Comparison of ENCODE assay signal across 8 cellular contexts in the genomic region with DNA sequence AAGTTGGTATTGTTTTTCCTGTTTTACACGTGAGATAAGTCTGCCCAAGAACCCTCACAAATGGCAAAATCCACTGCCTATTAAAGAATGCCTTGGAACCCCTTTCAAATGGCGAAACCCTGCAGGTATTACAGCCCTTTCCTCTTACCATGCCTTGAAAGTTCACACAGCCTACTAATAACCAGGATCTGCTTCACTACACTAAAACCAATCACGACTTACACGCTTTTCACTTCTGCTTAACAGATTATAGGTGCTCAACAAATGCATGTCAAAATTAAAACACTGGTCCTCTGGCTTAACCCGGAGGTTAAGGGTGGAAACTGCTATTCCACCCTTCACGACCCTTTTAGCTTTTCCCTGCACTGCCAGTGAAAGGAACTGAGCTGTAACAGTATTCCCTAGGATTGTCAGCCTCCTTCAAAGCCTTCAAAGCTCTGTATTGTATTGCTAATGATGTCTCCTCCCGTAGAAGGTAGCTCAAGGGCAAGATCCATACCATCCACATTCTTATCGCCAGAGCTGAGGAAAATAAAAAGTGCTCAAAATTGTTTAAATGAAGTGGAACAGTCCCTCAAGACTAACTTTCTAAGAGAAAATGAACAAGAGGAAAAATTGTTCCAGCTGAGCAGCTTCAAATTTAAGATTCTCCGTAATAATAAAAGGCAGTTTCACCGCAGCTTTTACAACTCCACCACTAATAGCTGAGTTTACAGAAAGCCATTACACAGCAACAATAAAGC. TPM values are rescaled to one million over a fixed set of nuclear protein-coding genes. Genes with fewer than 3 reads are reported as not detected.
DNase-seq lines count a peak whose midpoint lies in the region; ATAC-seq and TF ChIP-seq lines count a peak whose summit lies in the region.

No MANE protein-coding gene starts in this region.

- H3K4me3 Mint-ChIP-seq in GM23338: peak overlapping the region; percentile 98
- peak overlapping the region; percentile 97 for H3K4me3 Mint-ChIP-seq in activated T-helper 1 cell treated with anti-CD3 and anti-CD28 coated beads, Interleukin-12 subunit alpha, Interleukin-12 subunit beta, Interleukin-2, Interleukin-4 antibody, amounts not matched to agents 30 ng/mL and 10 ng/mL and 1 ng/mL, durations not matched to agents 14 hours and 24 hours and 36 hours

- H3K79me2 ChIP-seq in GM23338 (replicated peaks; ENCODE audit: insufficient read depth): peaks cover 49% of the 10 kb centered on the region

- intact Hi-C loops in activated T-helper 1 cell treated with anti-CD3 and anti-CD28 coated beads, Interleukin-12 subunit alpha, Interleukin-12 subunit beta, Interleukin-2, Interleukin-4 antibody, amounts not matched to agents 30 ng/mL and 10 ng/mL and 1 ng/mL, durations not matched to agents 14 hours and 24 hours and 36 hours (cut with micrococcal nuclease): loop anchor here (2.0 to 10.0 kb wide), 2 partner anchors 260 to 754 kb away; a partner anchor contains a TSS

- TF ChIP-seq CTCF in AG09309 (IDR thresholded peaks at IDR 0.05; ENCODE audit: control insufficient read depth, insufficient read depth, low read depth, low read length, missing control alignments) (no peak), GM23338 (conservative IDR thresholded peaks at IDR 0.05; ENCODE audit: low read depth in 2 of 2) (no peak)

- H3K4me2 ChIP-seq in GM23338: peak overlapping the region; percentile 81

- H3K4me3 ChIP-seq in AG09309 (ENCODE audit: control insufficient read depth, low read depth, low read length): peak overlapping the region; percentile 76
- H3K4me3 ChIP-seq in GM23338: peak overlapping the region; percentile 79
- peak overlapping the region; percentile 98 for H3K4me3 ChIP-seq in iPS-11a (ENCODE audit: low read depth, low read length)
- peak overlapping the region; percentile 93 to 94 (median 94) for H3K4me3 ChIP-seq in skeletal muscle tissue (ENCODE audit: low read length in 3 of 3)

- H3K27me3 ChIP-seq in GM23338 (ENCODE audit: insufficient read depth) (no peaks in the 10 kb centered on the region), skeletal muscle tissue (ENCODE audit: control insufficient read depth in 3 of 3, insufficient read depth in 3 of 3, low read length in 3 of 3) (no peaks in the 10 kb centered on the region)

- peaks cover 11% of the 10 kb centered on the region for H3K9me3 Mint-ChIP-seq in GM23338
- H3K9me3 Mint-ChIP-seq in activated T-helper 1 cell treated with anti-CD3 and anti-CD28 coated beads, Interleukin-12 subunit alpha, Interleukin-12 subunit beta, Interleukin-2, Interleukin-4 antibody, amounts not matched to agents 30 ng/mL and 10 ng/mL and 1 ng/mL, durations not matched to agents 14 hours and 24 hours and 36 hours: peaks cover 3% of the 10 kb centered on the region

- ATAC-seq in GM23338: peak; percentile 94
- ATAC-seq in HG03139 (IDR thresholded peaks at IDR 0.05; ENCODE audit: unreplicated experiment): no peak
- ATAC-seq in HG02759 (IDR thresholded peaks at IDR 0.05; ENCODE audit: unreplicated experiment): no peak

- H3K4me1 Mint-ChIP-seq in GM23338: peaks cover 25% of the 10 kb centered on the region
- peaks cover 56% of the 10 kb centered on the region for H3K4me1 Mint-ChIP-seq in activated T-helper 1 cell treated with anti-CD3 and anti-CD28 coated beads, Interleukin-12 subunit alpha, Interleukin-12 subunit beta, Interleukin-2, Interleukin-4 antibody, amounts not matched to agents 30 ng/mL and 10 ng/mL and 1 ng/mL, durations not matched to agents 14 hours and 24 hours and 36 hours (ENCODE audit: low read depth)

- 0 out of 2 replicates have a peak, but pooled peaks cover 3% of the 10 kb centered on the region for H3K9me2 ChIP-seq in GM23338 (ENCODE audit: insufficient read depth)

- H3F3A ChIP-seq in GM23338 (replicated peaks; ENCODE audit: low read depth): no peaks in the 10 kb centered on the region

- H4K20me1 ChIP-seq in GM23338 (replicated peaks; ENCODE audit: insufficient read depth): peaks cover 29% of the 10 kb centered on the region

- peak overlapping the region; percentile 56; the same call in 1 of the 2 replicates for H2AFZ ChIP-seq in GM23338

- H3K4me1 ChIP-seq in GM23338 (ENCODE audit: insufficient read depth) (peaks cover 18% of the 10 kb centered on the region), skeletal muscle tissue (ENCODE audit: control insufficient read depth in 3 of 3, insufficient read depth in 3 of 3, low read length in 3 of 3) (peaks cover 17 to 23% (median 17%) of the 10 kb centered on the region in 3 donors)

- H3K9ac ChIP-seq in skeletal muscle tissue (ENCODE audit: low read depth in 1 of 3, low read length in 3 of 3): peak overlapping the region; percentile 92 to 96 (median 93)

- peak overlapping the region; percentile 88 for H3K27ac ChIP-seq in GM23338 (ENCODE audit: low read depth)
- peak overlapping the region; percentile 81 for H3K27ac ChIP-seq in skeletal muscle tissue (ENCODE audit: low read depth, low read length)

- H3K27ac Mint-ChIP-seq in GM23338: peak overlapping the region; percentile 98
- peak overlapping the region; percentile 94 for H3K27ac Mint-ChIP-seq in activated T-helper 1 cell treated with anti-CD3 and anti-CD28 coated beads, Interleukin-12 subunit alpha, Interleukin-12 subunit beta, Interleukin-2, Interleukin-4 antibody, amounts not matched to agents 30 ng/mL and 10 ng/mL and 1 ng/mL, durations not matched to agents 14 hours and 24 hours and 36 hours

- DNase-seq in AG09309 (ENCODE audit: low read depth) (no peak), GM23338 (ENCODE audit: low spot score) (peak; percentile 85), GM19240 (ENCODE audit: insufficient read length, low spot score) (no peak)
- no peak for DNase-seq in activated T-helper 1 cell treated with anti-CD3 and anti-CD28 coated beads, Interleukin-12 subunit alpha, Interleukin-12 subunit beta, Interleukin-2, Interleukin-4 antibody, amounts not matched to agents 30 ng/mL and 10 ng/mL and 1 ng/mL, durations not matched to agents 14 hours and 24 hours and 36 hours (ENCODE audit: low spot score)

- peaks cover 3% of the 10 kb centered on the region for H3K36me3 ChIP-seq in GM23338 (ENCODE audit: insufficient read depth)
- peaks cover 0 to 18% (median 0%) of the 10 kb centered on the region in 3 donors for H3K36me3 ChIP-seq in skeletal muscle tissue (ENCODE audit: control insufficient read depth in 3 of 3, insufficient read depth in 3 of 3, low read length in 3 of 3)

- peaks cover 19% of the 10 kb centered on the region for H3K36me3 Mint-ChIP-seq in GM23338 (ENCODE audit: low read depth)
- H3K36me3 Mint-ChIP-seq in activated T-helper 1 cell treated with anti-CD3 and anti-CD28 coated beads, Interleukin-12 subunit alpha, Interleukin-12 subunit beta, Interleukin-2, Interleukin-4 antibody, amounts not matched to agents 30 ng/mL and 10 ng/mL and 1 ng/mL, durations not matched to agents 14 hours and 24 hours and 36 hours (ENCODE audit: low read depth): peaks cover 36% of the 10 kb centered on the region

- H3K27me3 Mint-ChIP-seq in GM23338 (ENCODE audit: insufficient read depth, low read depth, poor library complexity): peaks cover 12% of the 10 kb centered on the region
- no peaks in the 10 kb centered on the region for H3K27me3 Mint-ChIP-seq in activated T-helper 1 cell treated with anti-CD3 and anti-CD28 coated beads, Interleukin-12 subunit alpha, Interleukin-12 subunit beta, Interleukin-2, Interleukin-4 antibody, amounts not matched to agents 30 ng/mL and 10 ng/mL and 1 ng/mL, durations not matched to agents 14 hours and 24 hours and 36 hours (ENCODE audit: insufficient read depth)

- H3K9me3 ChIP-seq in skeletal muscle tissue (ENCODE audit: control insufficient read depth in 3 of 3, low read length in 3 of 3): no peaks in the 10 kb centered on the region

TF ChIP-seq in GM23338, 12 proteins besides CTCF, POLR2A, EP300 and RAD21 (continues in another document):
- no peak for TF ChIP-seq EZH2phosphoT487 (IDR thresholded peaks at IDR 0.05; ENCODE audit: unreplicated experiment)
- no peak for TF ChIP-seq NANOG (IDR thresholded peaks at IDR 0.05; ENCODE audit: borderline replicate concordance)
- no peak for TF ChIP-seq POLR2AphosphoS5 (IDR thresholded peaks at IDR 0.05; ENCODE audit: low read depth)
- TF ChIP-seq, protein P1, sequence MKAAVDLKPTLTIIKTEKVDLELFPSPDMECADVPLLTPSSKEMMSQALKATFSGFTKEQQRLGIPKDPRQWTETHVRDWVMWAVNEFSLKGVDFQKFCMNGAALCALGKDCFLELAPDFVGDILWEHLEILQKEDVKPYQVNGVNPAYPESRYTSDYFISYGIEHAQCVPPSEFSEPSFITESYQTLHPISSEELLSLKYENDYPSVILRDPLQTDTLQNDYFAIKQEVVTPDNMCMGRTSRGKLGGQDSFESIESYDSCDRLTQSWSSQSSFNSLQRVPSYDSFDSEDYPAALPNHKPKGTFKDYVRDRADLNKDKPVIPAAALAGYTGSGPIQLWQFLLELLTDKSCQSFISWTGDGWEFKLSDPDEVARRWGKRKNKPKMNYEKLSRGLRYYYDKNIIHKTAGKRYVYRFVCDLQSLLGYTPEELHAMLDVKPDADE (IDR thresholded peaks at IDR 0.05): no peak

RNA-seq across cellular contexts. Expression of a gene that starts 1.0 kb away (rescaled TPM):
- 28.8 and 38.6 TPM in 2 replicates for total RNA-seq in GM23338 (2014; rRNA removed; shearing (Covaris generic))
- polyA plus RNA-seq in GM23338 (2016; fragmentation: Nextera tagmentation; extraction: Ambion mirVana): 34.2 and 44.5 TPM in 2 replicates
- 50.4 and 53.3 TPM in 2 replicates for total RNA-seq in activated T-helper 1 cell treated with anti-CD3 and anti-CD28 coated beads, Interleukin-12 subunit alpha, Interleukin-12 subunit beta, Interleukin-2, Interleukin-4 antibody, amounts not matched to agents 30 ng/mL and 10 ng/mL and 1 ng/mL, durations not matched to agents 14 hours and 24 hours and 36 hours
- total RNA-seq in skeletal muscle tissue: 21.9 TPM
